ENCODE assay signal across 1 cellular context in the genomic region with DNA sequence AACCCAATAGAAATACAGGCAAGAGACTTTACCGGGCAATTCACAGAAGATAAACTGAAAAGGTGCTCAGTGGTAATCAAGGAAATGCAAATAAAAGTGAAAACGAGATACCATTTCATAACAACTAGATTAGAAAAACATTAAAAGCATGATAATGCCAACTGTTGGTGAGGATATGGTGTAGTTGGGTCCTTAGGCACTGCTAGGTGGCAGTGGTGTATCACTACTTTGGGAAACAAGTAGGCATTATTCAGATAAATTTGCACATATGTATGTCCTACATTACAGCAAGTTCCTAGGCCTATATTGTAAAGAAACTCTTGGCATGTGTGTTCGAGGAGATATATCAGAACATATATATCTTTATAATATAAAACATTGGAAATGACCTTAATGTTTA.
TF ChIP-seq lines count a peak whose summit lies in the region.

No MANE protein-coding gene starts in this region.

TF ChIP-seq in liver, 16 proteins besides CTCF, POLR2A, EP300 and RAD21 (continued from another document):
- TF ChIP-seq, protein P1, sequence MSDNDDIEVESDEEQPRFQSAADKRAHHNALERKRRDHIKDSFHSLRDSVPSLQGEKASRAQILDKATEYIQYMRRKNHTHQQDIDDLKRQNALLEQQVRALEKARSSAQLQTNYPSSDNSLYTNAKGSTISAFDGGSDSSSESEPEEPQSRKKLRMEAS (IDR thresholded peaks at IDR 0.05), result no peak
- no peak for TF ChIP-seq TAF1 (conservative IDR thresholded peaks at IDR 0.05)
- TF ChIP-seq FOXA2 (IDR thresholded peaks at IDR 0.05), result no peak
